In the genomic region with DNA sequence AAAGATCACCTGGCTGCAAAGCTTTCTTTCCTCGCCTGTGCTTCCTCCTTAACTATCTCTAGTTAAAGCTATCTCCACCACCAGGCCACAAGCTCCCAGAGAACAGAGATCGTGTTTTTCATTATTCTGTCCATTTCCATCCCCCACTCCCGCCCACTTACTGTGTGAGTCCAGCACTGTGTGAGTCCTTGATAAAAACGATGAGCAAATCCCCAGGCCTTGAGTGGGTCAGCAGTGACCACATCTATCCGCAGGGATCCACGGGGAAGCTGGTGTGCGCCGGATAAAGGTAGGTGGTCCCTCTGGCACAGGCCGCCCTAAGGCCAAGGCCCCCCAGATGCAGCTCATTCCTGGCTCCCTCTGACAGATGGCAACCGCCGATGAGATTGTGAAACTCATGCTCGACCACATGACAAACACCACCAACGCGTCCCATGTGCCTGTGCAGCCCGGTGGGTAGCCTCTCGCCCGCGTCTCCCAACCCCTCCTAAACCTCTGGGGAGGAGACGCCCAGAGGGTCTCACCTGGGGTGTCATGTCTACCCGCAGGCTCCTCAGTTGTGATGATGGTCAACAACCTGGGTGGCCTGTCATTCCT, we compare ENCODE assay signal across 1 cellular context.
A peak's percentile ranks its signal among the peaks of the same experiment; 100 is the strongest.
TF ChIP-seq lines count a peak whose summit lies in the region.

No MANE protein-coding gene starts in this region.

TF ChIP-seq in K562, 482 proteins besides CTCF, POLR2A, EP300 and RAD21 (continues in another document):
- TF ChIP-seq EGR1 (conservative IDR thresholded peaks at IDR 0.05) (peak; percentile 99), CCNT2 (IDR thresholded peaks at IDR 0.05; ENCODE audit: borderline replicate concordance, extremely low read depth, insufficient read length, low read depth, low read length) (peak; percentile 14), ARNT (IDR thresholded peaks at IDR 0.05) (peak; percentile 62 to 71; a peak in 2 of 4 replicates), CEBPB (tag; IDR thresholded peaks at IDR 0.05) (peak; percentile 92), ETV6 (IDR thresholded peaks at IDR 0.05; ENCODE audit: borderline replicate concordance in 1 of 2, low read depth in 2 of 2, low read length in 1 of 2) (peak in 1 of 2 experiments; percentile 41; a peak in 1 of 4 replicates), ETV6 (CRISPR knock-in tag; IDR thresholded peaks at IDR 0.05; ENCODE audit: borderline replicate concordance) (no peak), ZNF717 (CRISPR knock-in tag; IDR thresholded peaks at IDR 0.05) (no peak), MYBL2 (IDR thresholded peaks at IDR 0.05; ENCODE audit: low read depth) (no peak), MYBL2 (CRISPR knock-in tag; IDR thresholded peaks at IDR 0.05; ENCODE audit: borderline replicate concordance) (no peak), ELF4 (CRISPR knock-in tag; IDR thresholded peaks at IDR 0.05) (no peak), ZBTB17 (CRISPR knock-in tag; IDR thresholded peaks at IDR 0.05) (peak; percentile 41; the same call in 1 of the 2 replicates), DMBX1 (CRISPR knock-in tag; IDR thresholded peaks at IDR 0.05; ENCODE audit: borderline replicate concordance) (peak; percentile 84; the same call in 1 of the 2 replicates), RNF2 (IDR thresholded peaks at IDR 0.05) (peak; percentile 72; the same call in 1 of the 2 replicates), HLTF (IDR thresholded peaks at IDR 0.05) (0 out of 2 replicates have a peak, but pooled peaks have one; percentile 12), LEF1 (IDR thresholded peaks at IDR 0.05) (peak; percentile 85), HDGF (IDR thresholded peaks at IDR 0.05) (0 out of 2 replicates have a peak, but pooled peaks have one; percentile 47), SMARCA4 (IDR thresholded peaks at IDR 0.05) (peak; percentile 87), RBFOX2 (IDR thresholded peaks at IDR 0.05; ENCODE audit: low read depth, low read length) (peak; percentile 50; the same call in 1 of the 2 replicates), ZNF41 (CRISPR knock-in tag; conservative IDR thresholded peaks at IDR 0.05) (no peak), KLF13 (tag; IDR thresholded peaks at IDR 0.05; ENCODE audit: borderline replicate concordance, low read depth) (peak; percentile 70; the same call in 1 of the 2 replicates), STAT5A (IDR thresholded peaks at IDR 0.05; ENCODE audit: borderline replicate concordance, low read length) (peak; percentile 87), ZBED1 (IDR thresholded peaks at IDR 0.05) (peak; percentile 82; the same call in 1 of the 2 replicates)
- TF ChIP-seq, protein P1, sequence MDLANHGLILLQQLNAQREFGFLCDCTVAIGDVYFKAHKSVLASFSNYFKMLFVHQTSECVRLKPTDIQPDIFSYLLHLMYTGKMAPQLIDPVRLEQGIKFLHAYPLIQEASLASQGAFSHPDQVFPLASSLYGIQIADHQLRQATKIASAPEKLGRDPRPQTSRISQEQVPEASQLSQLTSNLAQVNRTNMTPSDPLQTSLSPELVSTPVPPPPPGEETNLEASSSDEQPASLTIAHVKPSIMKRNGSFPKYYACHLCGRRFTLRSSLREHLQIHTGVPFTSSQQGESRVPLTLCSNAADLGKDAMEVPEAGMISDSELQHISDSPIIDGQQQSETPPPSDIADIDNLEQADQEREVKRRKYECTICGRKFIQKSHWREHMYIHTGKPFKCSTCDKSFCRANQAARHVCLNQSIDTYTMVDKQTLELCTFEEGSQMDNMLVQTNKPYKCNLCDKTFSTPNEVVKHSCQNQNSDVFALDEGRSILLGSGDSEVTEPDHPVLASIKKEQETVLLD (IDR thresholded peaks at IDR 0.05), result peak; percentile 88
- TF ChIP-seq, protein P2, sequence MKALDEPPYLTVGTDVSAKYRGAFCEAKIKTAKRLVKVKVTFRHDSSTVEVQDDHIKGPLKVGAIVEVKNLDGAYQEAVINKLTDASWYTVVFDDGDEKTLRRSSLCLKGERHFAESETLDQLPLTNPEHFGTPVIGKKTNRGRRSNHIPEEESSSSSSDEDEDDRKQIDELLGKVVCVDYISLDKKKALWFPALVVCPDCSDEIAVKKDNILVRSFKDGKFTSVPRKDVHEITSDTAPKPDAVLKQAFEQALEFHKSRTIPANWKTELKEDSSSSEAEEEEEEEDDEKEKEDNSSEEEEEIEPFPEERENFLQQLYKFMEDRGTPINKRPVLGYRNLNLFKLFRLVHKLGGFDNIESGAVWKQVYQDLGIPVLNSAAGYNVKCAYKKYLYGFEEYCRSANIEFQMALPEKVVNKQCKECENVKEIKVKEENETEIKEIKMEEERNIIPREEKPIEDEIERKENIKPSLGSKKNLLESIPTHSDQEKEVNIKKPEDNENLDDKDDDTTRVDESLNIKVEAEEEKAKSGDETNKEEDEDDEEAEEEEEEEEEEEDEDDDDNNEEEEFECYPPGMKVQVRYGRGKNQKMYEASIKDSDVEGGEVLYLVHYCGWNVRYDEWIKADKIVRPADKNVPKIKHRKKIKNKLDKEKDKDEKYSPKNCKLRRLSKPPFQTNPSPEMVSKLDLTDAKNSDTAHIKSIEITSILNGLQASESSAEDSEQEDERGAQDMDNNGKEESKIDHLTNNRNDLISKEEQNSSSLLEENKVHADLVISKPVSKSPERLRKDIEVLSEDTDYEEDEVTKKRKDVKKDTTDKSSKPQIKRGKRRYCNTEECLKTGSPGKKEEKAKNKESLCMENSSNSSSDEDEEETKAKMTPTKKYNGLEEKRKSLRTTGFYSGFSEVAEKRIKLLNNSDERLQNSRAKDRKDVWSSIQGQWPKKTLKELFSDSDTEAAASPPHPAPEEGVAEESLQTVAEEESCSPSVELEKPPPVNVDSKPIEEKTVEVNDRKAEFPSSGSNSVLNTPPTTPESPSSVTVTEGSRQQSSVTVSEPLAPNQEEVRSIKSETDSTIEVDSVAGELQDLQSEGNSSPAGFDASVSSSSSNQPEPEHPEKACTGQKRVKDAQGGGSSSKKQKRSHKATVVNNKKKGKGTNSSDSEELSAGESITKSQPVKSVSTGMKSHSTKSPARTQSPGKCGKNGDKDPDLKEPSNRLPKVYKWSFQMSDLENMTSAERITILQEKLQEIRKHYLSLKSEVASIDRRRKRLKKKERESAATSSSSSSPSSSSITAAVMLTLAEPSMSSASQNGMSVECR (CRISPR knock-in tag; IDR thresholded peaks at IDR 0.05), result 0 out of 2 replicates have a peak, but pooled peaks have one; percentile 16
- TF ChIP-seq, protein P3, sequence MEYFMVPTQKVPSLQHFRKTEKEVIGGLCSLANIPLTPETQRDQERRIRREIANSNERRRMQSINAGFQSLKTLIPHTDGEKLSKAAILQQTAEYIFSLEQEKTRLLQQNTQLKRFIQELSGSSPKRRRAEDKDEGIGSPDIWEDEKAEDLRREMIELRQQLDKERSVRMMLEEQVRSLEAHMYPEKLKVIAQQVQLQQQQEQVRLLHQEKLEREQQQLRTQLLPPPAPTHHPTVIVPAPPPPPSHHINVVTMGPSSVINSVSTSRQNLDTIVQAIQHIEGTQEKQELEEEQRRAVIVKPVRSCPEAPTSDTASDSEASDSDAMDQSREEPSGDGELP (CRISPR knock-in tag; IDR thresholded peaks at IDR 0.05; ENCODE audit: borderline replicate concordance), result peak; percentile 81; the same call in 1 of the 2 replicates
- TF ChIP-seq, protein P4, sequence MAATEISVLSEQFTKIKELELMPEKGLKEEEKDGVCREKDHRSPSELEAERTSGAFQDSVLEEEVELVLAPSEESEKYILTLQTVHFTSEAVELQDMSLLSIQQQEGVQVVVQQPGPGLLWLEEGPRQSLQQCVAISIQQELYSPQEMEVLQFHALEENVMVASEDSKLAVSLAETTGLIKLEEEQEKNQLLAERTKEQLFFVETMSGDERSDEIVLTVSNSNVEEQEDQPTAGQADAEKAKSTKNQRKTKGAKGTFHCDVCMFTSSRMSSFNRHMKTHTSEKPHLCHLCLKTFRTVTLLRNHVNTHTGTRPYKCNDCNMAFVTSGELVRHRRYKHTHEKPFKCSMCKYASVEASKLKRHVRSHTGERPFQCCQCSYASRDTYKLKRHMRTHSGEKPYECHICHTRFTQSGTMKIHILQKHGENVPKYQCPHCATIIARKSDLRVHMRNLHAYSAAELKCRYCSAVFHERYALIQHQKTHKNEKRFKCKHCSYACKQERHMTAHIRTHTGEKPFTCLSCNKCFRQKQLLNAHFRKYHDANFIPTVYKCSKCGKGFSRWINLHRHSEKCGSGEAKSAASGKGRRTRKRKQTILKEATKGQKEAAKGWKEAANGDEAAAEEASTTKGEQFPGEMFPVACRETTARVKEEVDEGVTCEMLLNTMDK (IDR thresholded peaks at IDR 0.05; ENCODE audit: borderline replicate concordance, insufficient read depth, low read depth, low read length, poor library complexity, severe bottlenecking), result no peak
- TF ChIP-seq, protein P5, sequence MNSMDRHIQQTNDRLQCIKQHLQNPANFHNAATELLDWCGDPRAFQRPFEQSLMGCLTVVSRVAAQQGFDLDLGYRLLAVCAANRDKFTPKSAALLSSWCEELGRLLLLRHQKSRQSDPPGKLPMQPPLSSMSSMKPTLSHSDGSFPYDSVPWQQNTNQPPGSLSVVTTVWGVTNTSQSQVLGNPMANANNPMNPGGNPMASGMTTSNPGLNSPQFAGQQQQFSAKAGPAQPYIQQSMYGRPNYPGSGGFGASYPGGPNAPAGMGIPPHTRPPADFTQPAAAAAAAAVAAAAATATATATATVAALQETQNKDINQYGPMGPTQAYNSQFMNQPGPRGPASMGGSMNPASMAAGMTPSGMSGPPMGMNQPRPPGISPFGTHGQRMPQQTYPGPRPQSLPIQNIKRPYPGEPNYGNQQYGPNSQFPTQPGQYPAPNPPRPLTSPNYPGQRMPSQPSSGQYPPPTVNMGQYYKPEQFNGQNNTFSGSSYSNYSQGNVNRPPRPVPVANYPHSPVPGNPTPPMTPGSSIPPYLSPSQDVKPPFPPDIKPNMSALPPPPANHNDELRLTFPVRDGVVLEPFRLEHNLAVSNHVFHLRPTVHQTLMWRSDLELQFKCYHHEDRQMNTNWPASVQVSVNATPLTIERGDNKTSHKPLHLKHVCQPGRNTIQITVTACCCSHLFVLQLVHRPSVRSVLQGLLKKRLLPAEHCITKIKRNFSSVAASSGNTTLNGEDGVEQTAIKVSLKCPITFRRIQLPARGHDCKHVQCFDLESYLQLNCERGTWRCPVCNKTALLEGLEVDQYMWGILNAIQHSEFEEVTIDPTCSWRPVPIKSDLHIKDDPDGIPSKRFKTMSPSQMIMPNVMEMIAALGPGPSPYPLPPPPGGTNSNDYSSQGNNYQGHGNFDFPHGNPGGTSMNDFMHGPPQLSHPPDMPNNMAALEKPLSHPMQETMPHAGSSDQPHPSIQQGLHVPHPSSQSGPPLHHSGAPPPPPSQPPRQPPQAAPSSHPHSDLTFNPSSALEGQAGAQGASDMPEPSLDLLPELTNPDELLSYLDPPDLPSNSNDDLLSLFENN (IDR thresholded peaks at IDR 0.05; ENCODE audit: low read depth in 2 of 2, low read length in 2 of 2), result peak in 1 of 2 experiments; percentile 55; a peak in 1 of 4 replicates
- TF ChIP-seq, protein P6, sequence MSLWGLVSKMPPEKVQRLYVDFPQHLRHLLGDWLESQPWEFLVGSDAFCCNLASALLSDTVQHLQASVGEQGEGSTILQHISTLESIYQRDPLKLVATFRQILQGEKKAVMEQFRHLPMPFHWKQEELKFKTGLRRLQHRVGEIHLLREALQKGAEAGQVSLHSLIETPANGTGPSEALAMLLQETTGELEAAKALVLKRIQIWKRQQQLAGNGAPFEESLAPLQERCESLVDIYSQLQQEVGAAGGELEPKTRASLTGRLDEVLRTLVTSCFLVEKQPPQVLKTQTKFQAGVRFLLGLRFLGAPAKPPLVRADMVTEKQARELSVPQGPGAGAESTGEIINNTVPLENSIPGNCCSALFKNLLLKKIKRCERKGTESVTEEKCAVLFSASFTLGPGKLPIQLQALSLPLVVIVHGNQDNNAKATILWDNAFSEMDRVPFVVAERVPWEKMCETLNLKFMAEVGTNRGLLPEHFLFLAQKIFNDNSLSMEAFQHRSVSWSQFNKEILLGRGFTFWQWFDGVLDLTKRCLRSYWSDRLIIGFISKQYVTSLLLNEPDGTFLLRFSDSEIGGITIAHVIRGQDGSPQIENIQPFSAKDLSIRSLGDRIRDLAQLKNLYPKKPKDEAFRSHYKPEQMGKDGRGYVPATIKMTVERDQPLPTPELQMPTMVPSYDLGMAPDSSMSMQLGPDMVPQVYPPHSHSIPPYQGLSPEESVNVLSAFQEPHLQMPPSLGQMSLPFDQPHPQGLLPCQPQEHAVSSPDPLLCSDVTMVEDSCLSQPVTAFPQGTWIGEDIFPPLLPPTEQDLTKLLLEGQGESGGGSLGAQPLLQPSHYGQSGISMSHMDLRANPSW (CRISPR knock-in tag; IDR thresholded peaks at IDR 0.05), result no peak
- TF ChIP-seq, protein P7, sequence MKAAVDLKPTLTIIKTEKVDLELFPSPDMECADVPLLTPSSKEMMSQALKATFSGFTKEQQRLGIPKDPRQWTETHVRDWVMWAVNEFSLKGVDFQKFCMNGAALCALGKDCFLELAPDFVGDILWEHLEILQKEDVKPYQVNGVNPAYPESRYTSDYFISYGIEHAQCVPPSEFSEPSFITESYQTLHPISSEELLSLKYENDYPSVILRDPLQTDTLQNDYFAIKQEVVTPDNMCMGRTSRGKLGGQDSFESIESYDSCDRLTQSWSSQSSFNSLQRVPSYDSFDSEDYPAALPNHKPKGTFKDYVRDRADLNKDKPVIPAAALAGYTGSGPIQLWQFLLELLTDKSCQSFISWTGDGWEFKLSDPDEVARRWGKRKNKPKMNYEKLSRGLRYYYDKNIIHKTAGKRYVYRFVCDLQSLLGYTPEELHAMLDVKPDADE (conservative IDR thresholded peaks at IDR 0.05; ENCODE audit: control insufficient read depth, low read depth, low read length), result peak; percentile 42; the same call in 1 of the 2 replicates
- TF ChIP-seq, protein P8, sequence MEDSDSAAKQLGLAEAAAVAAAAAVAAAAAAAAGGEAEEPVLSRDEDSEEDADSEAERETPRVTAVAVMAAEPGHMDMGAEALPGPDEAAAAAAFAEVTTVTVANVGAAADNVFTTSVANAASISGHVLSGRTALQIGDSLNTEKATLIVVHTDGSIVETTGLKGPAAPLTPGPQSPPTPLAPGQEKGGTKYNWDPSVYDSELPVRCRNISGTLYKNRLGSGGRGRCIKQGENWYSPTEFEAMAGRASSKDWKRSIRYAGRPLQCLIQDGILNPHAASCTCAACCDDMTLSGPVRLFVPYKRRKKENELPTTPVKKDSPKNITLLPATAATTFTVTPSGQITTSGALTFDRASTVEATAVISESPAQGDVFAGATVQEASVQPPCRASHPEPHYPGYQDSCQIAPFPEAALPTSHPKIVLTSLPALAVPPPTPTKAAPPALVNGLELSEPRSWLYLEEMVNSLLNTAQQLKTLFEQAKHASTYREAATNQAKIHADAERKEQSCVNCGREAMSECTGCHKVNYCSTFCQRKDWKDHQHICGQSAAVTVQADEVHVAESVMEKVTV (CRISPR knock-in tag; IDR thresholded peaks at IDR 0.05), result no peak
- TF ChIP-seq, protein P9, sequence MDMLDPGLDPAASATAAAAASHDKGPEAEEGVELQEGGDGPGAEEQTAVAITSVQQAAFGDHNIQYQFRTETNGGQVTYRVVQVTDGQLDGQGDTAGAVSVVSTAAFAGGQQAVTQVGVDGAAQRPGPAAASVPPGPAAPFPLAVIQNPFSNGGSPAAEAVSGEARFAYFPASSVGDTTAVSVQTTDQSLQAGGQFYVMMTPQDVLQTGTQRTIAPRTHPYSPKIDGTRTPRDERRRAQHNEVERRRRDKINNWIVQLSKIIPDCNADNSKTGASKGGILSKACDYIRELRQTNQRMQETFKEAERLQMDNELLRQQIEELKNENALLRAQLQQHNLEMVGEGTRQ (CRISPR knock-in tag; IDR thresholded peaks at IDR 0.05), result peak; percentile 26; the same call in 1 of the 2 replicates
- TF ChIP-seq, protein P10, sequence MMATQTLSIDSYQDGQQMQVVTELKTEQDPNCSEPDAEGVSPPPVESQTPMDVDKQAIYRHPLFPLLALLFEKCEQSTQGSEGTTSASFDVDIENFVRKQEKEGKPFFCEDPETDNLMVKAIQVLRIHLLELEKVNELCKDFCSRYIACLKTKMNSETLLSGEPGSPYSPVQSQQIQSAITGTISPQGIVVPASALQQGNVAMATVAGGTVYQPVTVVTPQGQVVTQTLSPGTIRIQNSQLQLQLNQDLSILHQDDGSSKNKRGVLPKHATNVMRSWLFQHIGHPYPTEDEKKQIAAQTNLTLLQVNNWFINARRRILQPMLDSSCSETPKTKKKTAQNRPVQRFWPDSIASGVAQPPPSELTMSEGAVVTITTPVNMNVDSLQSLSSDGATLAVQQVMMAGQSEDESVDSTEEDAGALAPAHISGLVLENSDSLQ (IDR thresholded peaks at IDR 0.05), result no peak
